Comparison of ENCODE assay signal across 12 cellular contexts in the genomic region with DNA sequence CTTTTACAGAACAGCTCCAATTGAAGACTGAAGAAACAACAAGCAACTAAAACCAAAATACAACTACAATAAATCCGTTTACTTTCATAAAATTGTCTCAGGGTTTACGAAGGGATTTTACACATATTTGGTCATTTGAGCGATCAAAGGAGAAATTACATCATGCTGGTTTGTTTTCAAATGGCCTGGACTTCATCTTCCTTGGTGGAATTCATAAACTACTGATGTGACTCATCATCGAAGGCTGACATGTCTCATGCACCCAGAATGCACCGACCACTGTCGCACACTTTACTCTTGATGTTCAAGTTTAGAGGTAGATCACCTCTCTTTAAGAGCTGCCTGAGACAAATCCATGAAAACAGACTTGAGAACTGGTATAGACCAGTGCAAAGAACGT. TPM values are rescaled to one million over a fixed set of nuclear protein-coding genes. Genes with fewer than 3 reads are reported as not detected.
A peak's percentile ranks its signal among the peaks of the same experiment; 100 is the strongest.
DNase-seq lines count a peak whose midpoint lies in the region; FAIRE-seq and TF ChIP-seq lines count a peak whose summit lies in the region.
"Had no signal": no experiment of that assay in that cellular context is flagged by ENCODE, and none has a peak within 500 bp of the region (broad histone marks: within the 10 kb centered on the region; RNA-seq: fewer than 3 reads in every experiment).

No MANE protein-coding gene starts in this region.

- no peak overlapping the region for H4K8ac ChIP-seq in H1 (ENCODE audit: extremely low read depth, insufficient read depth, low read length)

- BruUV-seq in OCI-LY7 (replicated peaks; lab: Mats Ljungman, UMichigan): no TSS peak

- H3K18ac ChIP-seq in H1 (ENCODE audit: extremely low read depth, low read length): no peak overlapping the region

- DNase-seq in GM04504 (ENCODE audit: low read depth) (peak; percentile 78), OCI-LY7 (ENCODE audit: low spot score) (no peak), H1 (ENCODE audit: low read depth in 1 of 2, low spot score in 2 of 2) (no peak), skeletal muscle cell (ENCODE audit: low read depth) (peak; percentile 72), GF-D8 (lab: John Stamatoyannopoulos, UW) (no peak), NCI-H1092 treated with DMSO at 0.1 percent for 48 hours (lab: John Stamatoyannopoulos, UW) (no peak), DMS153 treated with DMSO at 0.1 percent for 48 hours (lab: John Stamatoyannopoulos, UW; ENCODE audit: unreplicated experiment) (no peak)
- DNase-seq: activated CD4-positive, alpha-beta T cell treated with anti-CD3 and anti-CD28 coated beads, Interleukin-2, amount 50 U/mL, for 4 hours; endodermal cell; islet precursor cell; nucleus accumbens; upper lobe of right lung had no signal

- peak overlapping the region; percentile 15 for H4K91ac ChIP-seq in H1 (replicated peaks; ENCODE audit: insufficient read length, low read length)

- H3K9me3 ChIP-seq in OCI-LY7 (ENCODE audit: low read length): no peaks in the 10 kb centered on the region
- no peaks in the 10 kb centered on the region for H3K9me3 ChIP-seq in H1 (ENCODE audit: insufficient read depth in 2 of 2, low read depth in 1 of 2, low read length in 1 of 2)
- H3K9me3 ChIP-seq: upper lobe of right lung had no signal

- H4K20me1 ChIP-seq in OCI-LY7 (ENCODE audit: insufficient read depth, low read length) (no peaks in the 10 kb centered on the region), H1 (replicated peaks in 1 of 2; ENCODE audit: control insufficient read depth in 1 of 2, insufficient read depth in 2 of 2, low read length in 2 of 2) (no peaks in the 10 kb centered on the region)

- H3K79me2 ChIP-seq in OCI-LY7 (ENCODE audit: insufficient read depth, low read depth, low read length) (no peaks in the 10 kb centered on the region), H1 (ENCODE audit: control insufficient read depth in 1 of 2, insufficient read depth in 2 of 2, low read length in 2 of 2) (no peaks in the 10 kb centered on the region)

- H3K27ac ChIP-seq in OCI-LY7 (ENCODE audit: low read depth, low read length, poor library complexity, severe bottlenecking) (no peak overlapping the region), H1 (ENCODE audit: low read depth, low read length) (no peak overlapping the region)
- H3K27ac ChIP-seq: upper lobe of right lung had no signal

- CTCF ChIA-PET in OCI-LY7 (lab: Charles Lee; ENCODE audit: unreplicated experiment) (no interaction called here), H1 (lab: Charles Lee; ENCODE audit: partially characterized antibody) (interaction anchor here (0.8 to 1.2 kb wide), 4 partner anchors 9 to 25 kb away, joined by 3 to 4 read pairs (median 4); no protein-coding TSS in a partner anchor)

- no peak overlapping the region for H2BK20ac ChIP-seq in H1 (ENCODE audit: low read length)

- no peak overlapping the region for H2BK120ac ChIP-seq in H1 (replicated peaks; ENCODE audit: low read depth, low read length)

- no peak overlapping the region for H2AK5ac ChIP-seq in H1 (ENCODE audit: low read depth, low read length)

- no peaks in the 10 kb centered on the region for H3K27me3 ChIP-seq in H1 (replicated peaks in 1 of 4; ENCODE audit: control insufficient read depth in 3 of 4, extremely low read depth in 1 of 4, insufficient read depth in 3 of 4, low read length in 3 of 4)
- H3K27me3 ChIP-seq: upper lobe of right lung had no signal

- WGBS in H1 (ENCODE audit: extremely low coverage in 1 of 2, insufficient coverage in 1 of 2, insufficient read length in 1 of 2, insufficient replicate concordance in 2 of 2, low coverage in 1 of 2, low lambda C conversion rate in 2 of 2, missing lambda C conversion rate in 1 of 2), 2 experiments: 89% methylated on average over 7 of the region's 7 CpGs; no CpG with 5 or more reads in 1 of the 2 experiments

- no peak overlapping the region for H3K4me3 ChIP-seq in OCI-LY7 (ENCODE audit: low read depth, low read length, poor library complexity, severe bottlenecking)
- H3K4me3 ChIP-seq in H1 (ENCODE audit: extremely low read depth in 1 of 4, insufficient read depth in 2 of 4, low read depth in 3 of 4, low read length in 4 of 4): no peak overlapping the region
- no peak overlapping the region for H3K4me3 ChIP-seq in skeletal muscle cell (ENCODE audit: low read depth, low read length)
- H3K4me3 ChIP-seq: upper lobe of right lung had no signal

- H3K4ac ChIP-seq in H1 (replicated peaks; ENCODE audit: insufficient read length, low read depth, low read length): no peak overlapping the region

- no peak overlapping the region for H2AFZ ChIP-seq in OCI-LY7 (ENCODE audit: low read length)
- no peak overlapping the region for H2AFZ ChIP-seq in H1 (ENCODE audit: low read length)

- FAIRE-seq in H1 (lab: Jason Lieb, UNC): no peak

- 0 out of 2 replicates have a peak overlapping the region, but pooled peaks have one; percentile 33 for H3K4me2 ChIP-seq in OCI-LY7 (ENCODE audit: low read length)
- no peak overlapping the region for H3K4me2 ChIP-seq in H1 (ENCODE audit: insufficient read depth in 1 of 2, low read depth in 2 of 2, low read length in 2 of 2)

- H2BK5ac ChIP-seq in H1 (ENCODE audit: low read depth, low read length): no peak overlapping the region

- TF ChIP-seq POLR2A in H1 (IDR thresholded peaks at IDR 0.05; ENCODE audit: control extremely low read depth in 1 of 2, low read depth in 2 of 2, low read length in 2 of 2): no peak

- H3K9me2 ChIP-seq in OCI-LY7 (ENCODE audit: insufficient read depth, low read length): no peaks in the 10 kb centered on the region

- no peak for TF ChIP-seq CTCF in OCI-LY7 (conservative IDR thresholded peaks at IDR 0.05; ENCODE audit: low read length)
- TF ChIP-seq CTCF in H1 (IDR thresholded peaks at IDR 0.05; ENCODE audit: control extremely low read depth in 1 of 3, insufficient read depth in 1 of 3, low read depth in 1 of 3, low read length in 3 of 3): no peak

- H3K23ac ChIP-seq in H1 (ENCODE audit: insufficient read length): no peak overlapping the region

- POLR2A ChIA-PET in OCI-LY7 (lab: Charles Lee) (interaction anchor here (0.6 to 0.9 kb wide), 2 partner anchors 9 to 11 kb away, joined by 3 read pairs; no protein-coding TSS in a partner anchor), H1 (lab: Charles Lee; ENCODE audit: partially characterized antibody) (interaction anchor here (3.1 to 8.7 kb wide), 2 partner anchors 10 to 26 kb away, joined by 9 to 82 read pairs; partner anchors contain the start of gene PMAIP1)

- no peaks in the 10 kb centered on the region; the same call in 1 of the 2 replicates for H3K23me2 ChIP-seq in H1 (ENCODE audit: low read depth, low read length)

- intact Hi-C loops in OCI-LY7 (cut with micrococcal nuclease; ENCODE audit: unreplicated experiment): no loop called here

- H3K56ac ChIP-seq in H1 (replicated peaks; ENCODE audit: insufficient read length, low read depth, low read length): no peak overlapping the region

- no peak overlapping the region for H3K9ac ChIP-seq in H1 (replicated peaks in 1 of 4; ENCODE audit: extremely low read depth in 1 of 4, low read depth in 3 of 4, low read length in 3 of 4)

- peaks cover 39% of the 10 kb centered on the region for H3K4me1 ChIP-seq in OCI-LY7 (ENCODE audit: insufficient read depth, low read length, poor library complexity, severe bottlenecking)
- peaks cover 0 to 7% (median 4%) of the 10 kb centered on the region in 4 experiments; a peak in 5 of 7 replicates for H3K4me1 ChIP-seq in H1 (replicated peaks in 1 of 4; ENCODE audit: control insufficient read depth in 3 of 4, insufficient read depth in 4 of 4, low read length in 3 of 4)
- H3K4me1 ChIP-seq: upper lobe of right lung had no signal

- no peaks in the 10 kb centered on the region for H3K79me1 ChIP-seq in H1 (ENCODE audit: low read depth, low read length)

- H3K36me3 ChIP-seq in OCI-LY7 (ENCODE audit: insufficient read depth, low read length) (no peaks in the 10 kb centered on the region), H1 (ENCODE audit: control insufficient read depth in 2 of 4, insufficient read depth in 4 of 4, low read length in 3 of 4) (no peaks in the 10 kb centered on the region)
- H3K36me3 ChIP-seq: upper lobe of right lung had no signal

- no peak overlapping the region for H2BK15ac ChIP-seq in H1 (ENCODE audit: low read length)

- H3K14ac ChIP-seq in H1 (ENCODE audit: insufficient read length): no peak overlapping the region

- no peak for TF ChIP-seq EP300 in H1 (IDR thresholded peaks at IDR 0.05; ENCODE audit: borderline replicate concordance in 1 of 2, low read depth in 2 of 2, low read length in 2 of 2)

- H2BK12ac ChIP-seq in H1 (ENCODE audit: low read depth, low read length): no peak overlapping the region

- no peak overlapping the region for H4K5ac ChIP-seq in H1 (ENCODE audit: insufficient read length, low read depth, low read length)

- no peak for TF ChIP-seq RAD21 in H1 (IDR thresholded peaks at IDR 0.05 in 1 of 2, conservative IDR thresholded peaks at IDR 0.05 in 1 of 2; ENCODE audit: low read depth in 2 of 2, low read length in 2 of 2)

TF ChIP-seq in H1, 55 proteins besides CTCF, POLR2A, EP300 and RAD21 (continues in another document):
- TF ChIP-seq POLR2AphosphoS5 (IDR thresholded peaks at IDR 0.05; ENCODE audit: low read depth, low read length) (no peak), KDM5A (IDR thresholded peaks at IDR 0.05; ENCODE audit: low read length) (no peak), CBX8 (IDR thresholded peaks at IDR 0.05; ENCODE audit: borderline replicate concordance, low read depth, low read length) (no peak), SP2 (IDR thresholded peaks at IDR 0.05; ENCODE audit: low read length) (no peak), TBP (IDR thresholded peaks at IDR 0.05; ENCODE audit: low read depth, low read length) (no peak), BCL11A (IDR thresholded peaks at IDR 0.05; ENCODE audit: low read depth in 2 of 2, low read length in 2 of 2) (no peak), FOSL1 (IDR thresholded peaks at IDR 0.05; ENCODE audit: insufficient read depth, low read depth, low read length) (no peak), E2F6 (IDR thresholded peaks at IDR 0.05) (no peak), CREB1 (IDR thresholded peaks at IDR 0.05) (no peak)

RNA-seq across cellular contexts. Expression of gene PMAIP1, which starts 25.6 kb away (rescaled TPM):
- total RNA-seq in OCI-LY7 (2014; rRNA removed; shearing (Covaris generic)): 22.9 and 25.4 TPM in 2 replicates
- total RNA-seq in OCI-LY7 (2022): 21.1 and 23.3 TPM in 2 replicates
- total RNA-seq in H1 (2021; fragmentation: NEBNext Ultra II Directional; extraction: Animal tissue kit (Norgen Biotek cat#: 25700)): 75.1 and 84.1 TPM in 2 replicates
- 51.7 and 51.9 TPM in 2 replicates for polyA plus RNA-seq in H1 (2011; rRNA removed)
- polyA plus RNA-seq in H1 (2011; cell fraction: cytosol; rRNA removed): 72.2 TPM
- 34.9 TPM for polyA plus RNA-seq in H1 (2011; cell fraction: nucleus; rRNA removed)
- 36.3 to 78.2 TPM (median 46.2 TPM) in 4 replicates for polyA plus RNA-seq in H1 (2012, experiment 1 of 2)
- polyA plus RNA-seq in H1 (2012, experiment 2 of 2): 9.9 TPM
- 67.2 TPM for polyA plus RNA-seq in H1 (2013, experiment 1 of 2)
- 64.9 TPM for polyA plus RNA-seq in H1 (2013, experiment 2 of 2)
- polyA minus RNA-seq in H1 (2011; rRNA and poly(A)+ RNA removed): 24.8 TPM in 2 replicates
- 61.7 TPM for polyA minus RNA-seq in H1 (2011; cell fraction: cytosol; rRNA and poly(A)+ RNA removed)
- polyA minus RNA-seq in H1 (2011; cell fraction: nucleus; rRNA and poly(A)+ RNA removed): 82.8 TPM

Comparison
In these comparisons a context has a peak if more than half of its experiments do, and no peak if none do; other contexts are left out.
1. DNase-seq: peak in GM04504 (single experiment) and skeletal muscle cell (single experiment); none in OCI-LY7 (single experiment), H1 (0 of 2), GF-D8 (single experiment), NCI-H1092 treated with DMSO at 0.1 percent for 48 hours (single experiment) and DMS153 treated with DMSO at 0.1 percent for 48 hours (single experiment).